Comparison of ENCODE assay signal across 25 cellular contexts in genomic region chr6:106138151-106138550, GRCh38.
"Had no signal": no experiment of that assay in that cellular context is flagged by ENCODE, and none has a peak within 500 bp of the region (broad histone marks: within the 10 kb centered on the region; RNA-seq: fewer than 3 reads in every experiment).

No MANE protein-coding gene starts in this region.

- H3K36me3 ChIP-seq: adrenal gland, ascending aorta, brain microvascular endothelial cell, right lobe of liver, vagina had no signal

- H3K27ac Mint-ChIP-seq: activated CD4-positive, alpha-beta T cell treated with anti-CD3 and anti-CD28 coated beads, Interleukin-2, amount 10 ng/mL, durations not matched to agents 7 days and 5 days; activated CD8-positive, alpha-beta T cell treated with anti-CD3 and anti-CD28 coated beads for 36 hours; activated naive CD4-positive, alpha-beta T cell treated with anti-CD3 and anti-CD28 coated beads, Interleukin-2, amount 50 U/mL, for 24 hours; nephron; stimulated activated naive B cell treated with anti-CD40 and anti-IgM and Interleukin-4, amounts not matched to agents 10 μg/mL and 1 μg/mL and 100 μg/mL, for 72 hours; T-helper 17 cell had no signal

- H3K4me1 ChIP-seq: ascending aorta, parathyroid adenoma, right lobe of liver, testis had no signal

- DNase-seq: activated CD4-positive, alpha-beta T cell treated with anti-CD3 and anti-CD28 coated beads, Interleukin-2, amount 10 ng/mL, durations not matched to agents 7 days and 5 days; activated CD4-positive, CD25-positive, alpha-beta regulatory T cell treated with anti-CD3 and anti-CD28 coated beads, Interleukin-2, amount 50 U/mL, for 72 hours; activated CD8-positive, alpha-beta memory T cell treated with anti-CD3 and anti-CD28 coated beads, Interleukin-2, amount 10 ng/mL, durations not matched to agents 7 days and 5 days; activated CD8-positive, alpha-beta T cell treated with anti-CD3 and anti-CD28 coated beads for 36 hours; activated gamma-delta T cell treated with Interleukin-2 at 50 U/mL for 16 hours; activated T-cell treated with anti-CD3 and anti-CD28 coated beads for 4 hours; adrenal gland; brain microvascular endothelial cell; caudate nucleus; effector memory CD4-positive, alpha-beta T cell; foreskin melanocyte; nucleus accumbens; right lobe of liver; stimulated activated CD4-positive, alpha-beta T cell treated with anti-CD3 and anti-CD28 coated beads, Interleukin-2, amount 100 ng/mL, for 24 hours; stimulated activated naive B cell treated with anti-CD40 and anti-IgM and Interleukin-4, amounts not matched to agents 10 μg/mL and 1 μg/mL and 100 μg/mL, for 72 hours; T-helper 17 cell; testis; trophoblast cell had no signal

- H3K4me3 ChIP-seq: adrenal gland, ascending aorta, hepatocyte, right lobe of liver, skin epidermis, testis, vagina had no signal

- H3K27ac ChIP-seq: adrenal gland, ascending aorta, brain microvascular endothelial cell, hepatocyte, parathyroid adenoma, right lobe of liver, skin epidermis, testis, vagina had no signal

- H3K9me3 Mint-ChIP-seq: activated CD4-positive, alpha-beta T cell treated with anti-CD3 and anti-CD28 coated beads, Interleukin-2, amount 10 ng/mL, durations not matched to agents 7 days and 5 days; activated CD8-positive, alpha-beta T cell treated with anti-CD3 and anti-CD28 coated beads for 36 hours; activated naive CD4-positive, alpha-beta T cell treated with anti-CD3 and anti-CD28 coated beads, Interleukin-2, amount 50 U/mL, for 24 hours; nephron; stimulated activated naive B cell treated with anti-CD40 and anti-IgM and Interleukin-4, amounts not matched to agents 10 μg/mL and 1 μg/mL and 100 μg/mL, for 72 hours had no signal

- H3K27me3 Mint-ChIP-seq: activated CD4-positive, alpha-beta T cell treated with anti-CD3 and anti-CD28 coated beads, Interleukin-2, amount 10 ng/mL, durations not matched to agents 7 days and 5 days; activated CD8-positive, alpha-beta memory T cell treated with anti-CD3 and anti-CD28 coated beads, Interleukin-2, amount 10 ng/mL, durations not matched to agents 7 days and 5 days; activated CD8-positive, alpha-beta T cell treated with anti-CD3 and anti-CD28 coated beads for 36 hours; activated naive CD4-positive, alpha-beta T cell treated with anti-CD3 and anti-CD28 coated beads, Interleukin-2, amount 50 U/mL, for 24 hours; T-helper 17 cell had no signal

- H3K4me3 Mint-ChIP-seq: activated CD4-positive, alpha-beta T cell treated with anti-CD3 and anti-CD28 coated beads, Interleukin-2, amount 10 ng/mL, durations not matched to agents 7 days and 5 days; activated CD8-positive, alpha-beta memory T cell treated with anti-CD3 and anti-CD28 coated beads, Interleukin-2, amount 10 ng/mL, durations not matched to agents 7 days and 5 days; activated CD8-positive, alpha-beta T cell treated with anti-CD3 and anti-CD28 coated beads for 36 hours; activated naive CD4-positive, alpha-beta T cell treated with anti-CD3 and anti-CD28 coated beads, Interleukin-2, amount 50 U/mL, for 24 hours; nephron; stimulated activated naive B cell treated with anti-CD40 and anti-IgM and Interleukin-4, amounts not matched to agents 10 μg/mL and 1 μg/mL and 100 μg/mL, for 72 hours; T-helper 17 cell had no signal

- ATAC-seq: activated CD8-positive, alpha-beta memory T cell treated with anti-CD3 and anti-CD28 coated beads, Interleukin-2, amount 10 ng/mL, durations not matched to agents 7 days and 5 days; activated CD8-positive, alpha-beta T cell treated with anti-CD3 and anti-CD28 coated beads for 36 hours; right lobe of liver; T-helper 17 cell had no signal

- H3K4me2 ChIP-seq: hepatocyte had no signal

- H3K27me3 ChIP-seq: adrenal gland, ascending aorta, brain microvascular endothelial cell, hepatocyte, right lobe of liver, testis, vagina had no signal

- H3K9ac ChIP-seq: parathyroid adenoma had no signal

- H3K9me3 ChIP-seq: adrenal gland, ascending aorta, right lobe of liver, testis, vagina had no signal

- H3K79me2 ChIP-seq: hepatocyte, parathyroid adenoma had no signal

- H2AFZ ChIP-seq: hepatocyte, parathyroid adenoma had no signal
